Comparison of ENCODE assay signal across 32 cellular contexts in the genomic region with DNA sequence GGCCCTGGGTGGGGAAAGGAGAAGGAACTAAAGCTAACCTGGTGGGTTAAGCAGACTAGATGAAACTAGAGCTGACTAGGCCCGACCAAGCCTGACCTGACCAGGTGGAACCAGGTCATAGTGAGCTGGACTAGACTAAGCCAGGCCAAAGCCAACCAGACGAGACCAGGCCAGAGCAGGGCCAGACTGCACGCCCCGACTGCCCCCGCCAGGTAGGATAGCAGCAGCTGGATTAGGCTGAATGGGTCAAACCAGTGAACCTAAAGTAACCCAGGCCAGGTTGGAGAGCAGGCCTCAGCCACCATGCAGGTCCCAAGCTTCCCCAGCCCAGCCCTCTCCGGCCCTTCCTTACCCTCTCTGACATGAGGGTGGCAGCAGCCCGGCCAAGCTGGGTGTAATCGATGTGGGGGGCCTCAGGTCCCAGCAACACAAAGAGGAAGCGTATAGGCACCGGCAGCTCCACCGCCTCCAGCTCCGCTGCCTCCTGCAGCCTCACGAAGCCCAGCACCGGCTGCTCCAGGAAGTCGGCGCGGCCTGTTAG. TPM values are rescaled to one million over a fixed set of nuclear protein-coding genes. Genes with fewer than 3 reads are reported as not detected.
"Had no signal": no experiment of that assay in that cellular context is flagged by ENCODE, and none has a peak within 500 bp of the region (broad histone marks: within the 10 kb centered on the region; RNA-seq: fewer than 3 reads in every experiment).

No MANE protein-coding gene starts in this region.

- H3K4me1 ChIP-seq: ascending aorta, left ventricle myocardium inferior, prostate gland, right atrium auricular region, tibial nerve had no signal

- FAIRE-seq: endometrium, TTC549, urothelium cell line had no signal

- H3K36me3 ChIP-seq: ascending aorta, brain microvascular endothelial cell, left ventricle myocardium inferior, ovary, prostate gland, right atrium auricular region, tibial nerve had no signal

- H3K9me3 ChIP-seq: ascending aorta, left ventricle myocardium inferior, ovary, prostate gland, right atrium auricular region, tibial nerve had no signal

- H3K4me3 ChIP-seq: ascending aorta, left ventricle myocardium inferior, ovary, prostate gland, right atrium auricular region, tibial nerve had no signal

- DNase-seq: activated B cell treated with CpG ODN at 0.5 μM for 24 hours; activated CD4-positive, alpha-beta T cell treated with anti-CD3 and anti-CD28 coated beads for 36 hours; activated CD4-positive, alpha-beta T cell treated with anti-CD3 and anti-CD28 coated beads, Interleukin-2, amount 50 U/mL, for 4 hours; activated CD8-positive, alpha-beta memory T cell treated with anti-CD3 and anti-CD28 coated beads for 24 hours; activated CD8-positive, alpha-beta memory T cell treated with anti-CD3 and anti-CD28 coated beads, Interleukin-2, amount 50 U/mL, for 4 hours; activated T-cell treated with anti-CD3 and anti-CD28 coated beads, Interleukin-2, amount 50 U/mL, for 24 hours; brain microvascular endothelial cell; caudate nucleus; effector CD4-positive, alpha-beta T cell; foreskin fibroblast; immature natural killer cell; left ventricle myocardium inferior; natural killer cell; ovary; stimulated activated CD4-positive, alpha-beta T cell treated with anti-CD3 and anti-CD28 coated beads, Interleukin-12 subunit alpha, Interleukin-12 subunit beta, amount 100 ng/mL, for 4 hours; stimulated activated naive CD8-positive, alpha-beta T cell treated with anti-CD3 and anti-CD28 coated beads, Interleukin-15, amount 100 ng/mL, for 72 hours had no signal

- H3K27ac ChIP-seq: ascending aorta, brain microvascular endothelial cell, left ventricle myocardium inferior, ovary, prostate gland, right atrium auricular region, tibial nerve had no signal

- H3K27me3 ChIP-seq: ascending aorta, ovary, right atrium auricular region had no signal

- ATAC-seq: activated CD4-positive, alpha-beta T cell treated with anti-CD3 and anti-CD28 coated beads for 36 hours; activated naive CD4-positive, alpha-beta T cell treated with anti-CD3 and anti-CD28 coated beads, Interleukin-2, amount 50 U/mL, for 72 hours; activated T-helper 17 cell treated with anti-CD3 and anti-CD28 coated beads, Interleukin-2, amount 50 U/mL, for 72 hours; natural killer cell had no signal

RNA-seq across cellular contexts. Expression of gene SLC4A1, which starts 9.1 kb away (rescaled TPM):
- total RNA-seq: activated CD4-positive, alpha-beta T cell treated with anti-CD3 and anti-CD28 coated beads for 36 hours; activated naive CD4-positive, alpha-beta T cell treated with anti-CD3 and anti-CD28 coated beads, Interleukin-2, amount 50 U/mL, for 72 hours; activated T-helper 17 cell treated with anti-CD3 and anti-CD28 coated beads, Interleukin-2, amount 50 U/mL, for 72 hours; epithelial cell of proximal tubule; fibroblast of lung; glomerular endothelial cell; kidney epithelial cell; left ventricle myocardium inferior; lung microvascular endothelial cell; mesothelial cell of epicardium; natural killer cell; T-helper 2 cell treated with Interferon-gamma antibody and Interleukin-4, amounts not matched to agents 100 ng/mL and 5 ng/mL, for 36 hours had no signal
- polyA plus RNA-seq: fibroblast of lung, ovary had no signal

RNA-seq across cellular contexts. Expression of gene RUNDC3A, which starts 49.5 kb away (rescaled TPM):
- total RNA-seq: ascending aorta, fibroblast of lung, lung microvascular endothelial cell, tibial nerve had no signal
- polyA plus RNA-seq: fibroblast of lung, immature natural killer cell had no signal
